8 cellular contexts compared by ENCODE assay signal in genomic region chr19:17309962-17310461, GRCh38. TPM values are rescaled to one million over a fixed set of nuclear protein-coding genes. Genes with fewer than 3 reads are reported as not detected.
DNase-seq lines count a peak whose midpoint lies in the region; ATAC-seq and TF ChIP-seq lines count a peak whose summit lies in the region.

No MANE protein-coding gene starts in this region.

- H3K36me3 Mint-ChIP-seq in activated T-helper 1 cell treated with anti-CD3 and anti-CD28 coated beads, Interleukin-12 subunit alpha, Interleukin-12 subunit beta, Interleukin-2, Interleukin-4 antibody, amounts not matched to agents 30 ng/mL and 10 ng/mL and 1 ng/mL, durations not matched to agents 14 hours and 24 hours and 36 hours (ENCODE audit: low read depth): peaks cover 12% of the 10 kb centered on the region
- no peaks in the 10 kb centered on the region for H3K36me3 Mint-ChIP-seq in immature natural killer cell

- CTCF ChIA-PET in SK-N-SH (lab: Yijun Ruan, JAX): interaction anchor here (1.5 to 1.6 kb wide), 2 partner anchors 23 to 82 kb away, joined by 4 to 6 read pairs; no protein-coding TSS in a partner anchor

- 2% methylated on average over 5 of the region's 23 CpGs for WGBS in SK-N-SH (ENCODE audit: low lambda C conversion rate)

- peak overlapping the region; percentile 49 to 84; a peak in 3 of 4 replicates for H3K27ac ChIP-seq in SK-N-SH (ENCODE audit: low read depth in 2 of 2, low read length in 1 of 2)
- H3K27ac ChIP-seq in subcutaneous abdominal adipose tissue (ENCODE audit: low read depth, low read length): peak overlapping the region; percentile 67

- H3K9me3 ChIP-seq in SK-N-SH (no peaks in the 10 kb centered on the region), subcutaneous abdominal adipose tissue (ENCODE audit: control insufficient read depth in 5 of 5, low read length in 5 of 5) (no peaks in the 10 kb centered on the region)

- peaks cover 8 to 18% of the 10 kb centered on the region in 2 experiments for H3K36me3 ChIP-seq in SK-N-SH (replicated peaks in 1 of 2; ENCODE audit: control insufficient read depth in 1 of 2, insufficient read depth in 2 of 2, low read length in 1 of 2)
- H3K36me3 ChIP-seq in subcutaneous abdominal adipose tissue (ENCODE audit: control insufficient read depth in 5 of 5, insufficient read depth in 5 of 5, low read length in 5 of 5): peaks cover 0 to 35% (median 16%) of the 10 kb centered on the region in 5 donors

- peaks cover 70% of the 10 kb centered on the region for H3K79me2 ChIP-seq in SK-N-SH (ENCODE audit: insufficient read depth)

- H3K4me1 ChIP-seq in SK-N-SH (ENCODE audit: control insufficient read depth in 1 of 2, insufficient read depth in 2 of 2, low read depth in 1 of 2, low read length in 1 of 2): peaks cover 6 to 14% of the 10 kb centered on the region in 2 experiments; a peak in 2 of 4 replicates
- H3K4me1 ChIP-seq in subcutaneous abdominal adipose tissue (ENCODE audit: control insufficient read depth in 5 of 5, insufficient read depth in 5 of 5, low read length in 5 of 5): peaks cover 6 to 49% (median 33%) of the 10 kb centered on the region in 5 donors

- ATAC-seq in SK-N-SH treated with all-trans-retinoic acid at 6 μM for 48 hours (no peak), GM19463 (IDR thresholded peaks at IDR 0.05; ENCODE audit: unreplicated experiment) (no peak), GM21526 (IDR thresholded peaks at IDR 0.05; ENCODE audit: low FRiP score, unreplicated experiment) (no peak)

- H3K27me3 Mint-ChIP-seq in activated T-helper 1 cell treated with anti-CD3 and anti-CD28 coated beads, Interleukin-12 subunit alpha, Interleukin-12 subunit beta, Interleukin-2, Interleukin-4 antibody, amounts not matched to agents 30 ng/mL and 10 ng/mL and 1 ng/mL, durations not matched to agents 14 hours and 24 hours and 36 hours (ENCODE audit: insufficient read depth): no peaks in the 10 kb centered on the region
- peaks cover 6 to 10% (median 9%) of the 10 kb centered on the region in 3 donors for H3K27me3 Mint-ChIP-seq in immature natural killer cell (ENCODE audit: low read depth in 3 of 3)

- H2AFZ ChIP-seq in SK-N-SH (ENCODE audit: low read depth): no peak overlapping the region

- no peak for DNase-seq in SK-N-SH
- no peak for DNase-seq in activated T-helper 1 cell treated with anti-CD3 and anti-CD28 coated beads, Interleukin-12 subunit alpha, Interleukin-12 subunit beta, Interleukin-2, Interleukin-4 antibody, amounts not matched to agents 30 ng/mL and 10 ng/mL and 1 ng/mL, durations not matched to agents 14 hours and 24 hours and 36 hours (ENCODE audit: low spot score)
- no peak for DNase-seq in immature natural killer cell
- DNase-seq in activated effector memory CD4-positive, alpha-beta T cell treated with Interleukin-2 at 50 U/mL for 16 hours: no peak

- no peak for TF ChIP-seq EP300 in SK-N-SH (IDR thresholded peaks at IDR 0.05; ENCODE audit: borderline replicate concordance in 1 of 2, low read depth in 1 of 2, low read length in 1 of 2)

- H3K9me2 ChIP-seq in SK-N-SH: no peaks in the 10 kb centered on the region

- H3K4me1 Mint-ChIP-seq in activated T-helper 1 cell treated with anti-CD3 and anti-CD28 coated beads, Interleukin-12 subunit alpha, Interleukin-12 subunit beta, Interleukin-2, Interleukin-4 antibody, amounts not matched to agents 30 ng/mL and 10 ng/mL and 1 ng/mL, durations not matched to agents 14 hours and 24 hours and 36 hours (ENCODE audit: low read depth): peaks cover 33% of the 10 kb centered on the region
- H3K4me1 Mint-ChIP-seq in immature natural killer cell: peaks cover 44 to 45% of the 10 kb centered on the region in 2 donors

- peak overlapping the region; percentile 97 for H3K9ac ChIP-seq in SK-N-SH
- H3K9ac ChIP-seq in subcutaneous abdominal adipose tissue (ENCODE audit: low read length in 5 of 5): peak overlapping the region in 4 of 5 donors; percentile 86 to 92 (median 88)

- H4K20me1 ChIP-seq in SK-N-SH (ENCODE audit: insufficient read depth): peaks cover 17% of the 10 kb centered on the region

- intact Hi-C loops in activated T-helper 1 cell treated with anti-CD3 and anti-CD28 coated beads, Interleukin-12 subunit alpha, Interleukin-12 subunit beta, Interleukin-2, Interleukin-4 antibody, amounts not matched to agents 30 ng/mL and 10 ng/mL and 1 ng/mL, durations not matched to agents 14 hours and 24 hours and 36 hours (cut with micrococcal nuclease): loop anchor here (1.0 to 10.0 kb wide), 7 partner anchors 27 to 814 kb away; partner anchors contain the start of genes BABAM1, C19orf44, CALR3 and COLGALT1

- H3K27ac Mint-ChIP-seq in activated T-helper 1 cell treated with anti-CD3 and anti-CD28 coated beads, Interleukin-12 subunit alpha, Interleukin-12 subunit beta, Interleukin-2, Interleukin-4 antibody, amounts not matched to agents 30 ng/mL and 10 ng/mL and 1 ng/mL, durations not matched to agents 14 hours and 24 hours and 36 hours: peak overlapping the region; percentile 90
- H3K27ac Mint-ChIP-seq in immature natural killer cell: peak overlapping the region; percentile 85 to 97 (median 94)

- peak overlapping the region; percentile 95 for H3K4me3 Mint-ChIP-seq in activated T-helper 1 cell treated with anti-CD3 and anti-CD28 coated beads, Interleukin-12 subunit alpha, Interleukin-12 subunit beta, Interleukin-2, Interleukin-4 antibody, amounts not matched to agents 30 ng/mL and 10 ng/mL and 1 ng/mL, durations not matched to agents 14 hours and 24 hours and 36 hours
- H3K4me3 Mint-ChIP-seq in immature natural killer cell: peak overlapping the region; percentile 88 to 99 (median 95)

- H3K27me3 ChIP-seq in SK-N-SH (ENCODE audit: insufficient read depth) (no peaks in the 10 kb centered on the region), subcutaneous abdominal adipose tissue (ENCODE audit: control insufficient read depth in 5 of 5, insufficient read depth in 4 of 5, low read length in 5 of 5) (no peaks in the 10 kb centered on the region)

- H3K4me3 ChIP-seq in SK-N-SH (ENCODE audit: low read depth in 2 of 2, low read length in 1 of 2): peak overlapping the region; percentile 93 to 97
- H3K4me3 ChIP-seq in subcutaneous abdominal adipose tissue (ENCODE audit: low read depth in 1 of 5, low read length in 5 of 5): peak overlapping the region; percentile 73 to 93 (median 89)

- no peaks in the 10 kb centered on the region for H3K9me3 Mint-ChIP-seq in activated T-helper 1 cell treated with anti-CD3 and anti-CD28 coated beads, Interleukin-12 subunit alpha, Interleukin-12 subunit beta, Interleukin-2, Interleukin-4 antibody, amounts not matched to agents 30 ng/mL and 10 ng/mL and 1 ng/mL, durations not matched to agents 14 hours and 24 hours and 36 hours
- no peaks in the 10 kb centered on the region for H3K9me3 Mint-ChIP-seq in immature natural killer cell

- H3F3A ChIP-seq in SK-N-SH (replicated peaks; ENCODE audit: insufficient read depth): peaks cover 7% of the 10 kb centered on the region

- TF ChIP-seq RAD21 in SK-N-SH (IDR thresholded peaks at IDR 0.05; ENCODE audit: low read length): no peak

- peak overlapping the region; percentile 97 for H3K4me2 ChIP-seq in SK-N-SH

- POLR2A ChIA-PET in SK-N-SH (lab: Yijun Ruan, JAX): interaction anchor here (1.6 kb wide), 1 partner anchor 23 kb away, joined by 8 read pairs; no protein-coding TSS in a partner anchor

- TF ChIP-seq CTCF in SK-N-SH (IDR thresholded peaks at IDR 0.05): no peak

TF ChIP-seq in SK-N-SH, 30 proteins besides CTCF, POLR2A, EP300 and RAD21 (continues in another document):
- no peak for TF ChIP-seq EZH2phosphoT487 (IDR thresholded peaks at IDR 0.05; ENCODE audit: borderline replicate concordance, low read depth)

TF ChIP-seq in SK-N-SH treated with all-trans-retinoic acid at 6 μM for 48 hours, 23 proteins besides CTCF, POLR2A, EP300 and RAD21 (continues in another document):
- no peak for TF ChIP-seq ZFP30 (CRISPR knock-in tag; IDR thresholded peaks at IDR 0.05)

RNA-seq across cellular contexts. Expression of gene DDA1, which starts 0.6 kb away (rescaled TPM):
- polyA plus RNA-seq in SK-N-SH (2012; rRNA removed) (112 and 135 TPM in 2 replicates), immature natural killer cell (10 to 100 TPM; 30.0 to 48.6 (median 40.6) TPM)
- 110 and 115 TPM in 2 replicates for polyA plus RNA-seq in SK-N-SH (2012; cell fraction: cytosol; rRNA removed)
- polyA plus RNA-seq in SK-N-SH (2012; cell fraction: nucleus; rRNA removed): 90.9 and 103 TPM in 2 replicates
- 45.3 and 50.2 TPM in 2 replicates for total RNA-seq in activated T-helper 1 cell treated with anti-CD3 and anti-CD28 coated beads, Interleukin-12 subunit alpha, Interleukin-12 subunit beta, Interleukin-2, Interleukin-4 antibody, amounts not matched to agents 30 ng/mL and 10 ng/mL and 1 ng/mL, durations not matched to agents 14 hours and 24 hours and 36 hours

RNA-seq across cellular contexts. Expression of gene MRPL34, which starts 4.3 kb away (rescaled TPM):
- polyA plus RNA-seq in SK-N-SH (2012; rRNA removed) (61.4 and 72.9 TPM in 2 replicates), immature natural killer cell (100 to 1,000 TPM; 189 to 270 (median 197) TPM)
- 70.2 and 72.1 TPM in 2 replicates for polyA plus RNA-seq in SK-N-SH (2012; cell fraction: cytosol; rRNA removed)
- polyA plus RNA-seq in SK-N-SH (2012; cell fraction: nucleus; rRNA removed): 40.9 and 93.7 TPM in 2 replicates
- total RNA-seq in activated T-helper 1 cell treated with anti-CD3 and anti-CD28 coated beads, Interleukin-12 subunit alpha, Interleukin-12 subunit beta, Interleukin-2, Interleukin-4 antibody, amounts not matched to agents 30 ng/mL and 10 ng/mL and 1 ng/mL, durations not matched to agents 14 hours and 24 hours and 36 hours: 108 and 118 TPM in 2 replicates

RNA-seq across cellular contexts. Expression of gene ABHD8, which starts 6.8 kb away (rescaled TPM):
- 10.6 and 11.1 TPM in 2 replicates for polyA plus RNA-seq in SK-N-SH (2012; rRNA removed)
- polyA plus RNA-seq in SK-N-SH (2012; cell fraction: cytosol; rRNA removed): 4.6 and 9.1 TPM in 2 replicates
- polyA plus RNA-seq in SK-N-SH (2012; cell fraction: nucleus; rRNA removed): 6.7 and 21.3 TPM in 2 replicates
- 8.8 and 9.0 TPM in 2 replicates for total RNA-seq in activated T-helper 1 cell treated with anti-CD3 and anti-CD28 coated beads, Interleukin-12 subunit alpha, Interleukin-12 subunit beta, Interleukin-2, Interleukin-4 antibody, amounts not matched to agents 30 ng/mL and 10 ng/mL and 1 ng/mL, durations not matched to agents 14 hours and 24 hours and 36 hours
- polyA plus RNA-seq in immature natural killer cell: 10 to 100 TPM in 1 of 3 donors, 1 to 10 TPM in 2; 7.5 to 10.3 (median 8.3) TPM

RNA-seq across cellular contexts. Expression of gene ANO8, which starts 24.6 kb away (rescaled TPM):
- polyA plus RNA-seq in SK-N-SH (2012; rRNA removed): 5.0 and 7.8 TPM in 2 replicates
- 2.6 and 4.2 TPM in 2 replicates for polyA plus RNA-seq in SK-N-SH (2012; cell fraction: cytosol; rRNA removed)
- polyA plus RNA-seq in SK-N-SH (2012; cell fraction: nucleus; rRNA removed): 21.4 and 31.6 TPM in 2 replicates
- 6.6 and 7.4 TPM in 2 replicates for total RNA-seq in activated T-helper 1 cell treated with anti-CD3 and anti-CD28 coated beads, Interleukin-12 subunit alpha, Interleukin-12 subunit beta, Interleukin-2, Interleukin-4 antibody, amounts not matched to agents 30 ng/mL and 10 ng/mL and 1 ng/mL, durations not matched to agents 14 hours and 24 hours and 36 hours
- under 1 TPM; 0.06 to 0.40 (median 0.12) TPM for polyA plus RNA-seq in immature natural killer cell

RNA-seq across cellular contexts. Expression of gene GTPBP3, which starts 27.3 kb away (rescaled TPM):
- polyA plus RNA-seq in SK-N-SH (2012; rRNA removed) (21.6 and 22.4 TPM in 2 replicates), immature natural killer cell (1 to 10 TPM; 2.8 to 8.8 (median 3.1) TPM)
- polyA plus RNA-seq in SK-N-SH (2012; cell fraction: cytosol; rRNA removed): 9.1 and 12.1 TPM in 2 replicates
- 72.5 and 94.4 TPM in 2 replicates for polyA plus RNA-seq in SK-N-SH (2012; cell fraction: nucleus; rRNA removed)
- total RNA-seq in activated T-helper 1 cell treated with anti-CD3 and anti-CD28 coated beads, Interleukin-12 subunit alpha, Interleukin-12 subunit beta, Interleukin-2, Interleukin-4 antibody, amounts not matched to agents 30 ng/mL and 10 ng/mL and 1 ng/mL, durations not matched to agents 14 hours and 24 hours and 36 hours: 64.2 and 72.0 TPM in 2 replicates
